8 cellular contexts compared by ENCODE assay signal in the genomic region with DNA sequence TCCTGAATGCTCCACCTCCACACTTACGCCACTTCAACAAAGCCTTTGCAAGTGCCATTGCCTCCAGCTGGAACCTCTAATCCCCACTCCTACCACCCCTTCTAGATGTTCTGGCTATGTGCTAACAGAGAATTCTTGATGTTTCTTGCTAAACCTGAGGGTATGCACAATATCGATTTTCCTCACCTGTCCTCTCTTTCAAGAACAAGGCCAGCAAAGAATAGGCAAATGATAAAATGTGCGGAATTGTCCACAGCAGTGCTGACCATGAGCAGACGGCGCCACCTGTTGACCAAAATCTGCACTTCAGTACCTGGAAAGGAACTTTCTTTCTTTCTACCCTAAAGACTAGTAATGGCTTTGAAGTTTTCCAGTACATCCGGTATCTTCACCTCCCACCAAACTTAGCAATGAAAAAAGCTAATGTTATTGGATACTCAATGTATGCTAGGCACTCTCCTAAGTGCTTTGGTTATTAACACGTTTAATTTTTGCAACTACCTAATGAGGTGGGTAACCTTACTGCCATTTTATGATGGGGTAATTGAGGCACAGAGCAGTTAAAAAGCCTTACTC. TPM values are rescaled to one million over a fixed set of nuclear protein-coding genes. Genes with fewer than 3 reads are reported as not detected.
DNase-seq lines count a peak whose midpoint lies in the region; ATAC-seq and TF ChIP-seq lines count a peak whose summit lies in the region.

No MANE protein-coding gene starts in this region.

- H3K4me1 Mint-ChIP-seq in natural killer cell = peaks cover 30 to 36% of the 10 kb centered on the region in 2 donors
- peaks cover 18 to 29% of the 10 kb centered on the region in 2 donors for H3K4me1 Mint-ChIP-seq in natural killer cell treated with Interleukin-12 subunit alpha and Interleukin-12 subunit beta and Interleukin-15 and Interleukin-18, amount 100 ng/mL, for 72 hours (ENCODE audit: low read depth in 2 of 2)
- peaks cover 20% of the 10 kb centered on the region for H3K4me1 Mint-ChIP-seq in mesothelial cell of epicardium

- H3K27ac Mint-ChIP-seq in natural killer cell (no peak overlapping the region), mesothelial cell of epicardium (no peak overlapping the region)
- peak overlapping the region in 1 of 2 donors; percentile 1 for H3K27ac Mint-ChIP-seq in natural killer cell treated with Interleukin-12 subunit alpha and Interleukin-12 subunit beta and Interleukin-15 and Interleukin-18, amount 100 ng/mL, for 72 hours

- H3K36me3 Mint-ChIP-seq in natural killer cell = no peaks in the 10 kb centered on the region
- peaks cover 12% of the 10 kb centered on the region for H3K36me3 Mint-ChIP-seq in natural killer cell treated with Interleukin-12 subunit alpha and Interleukin-12 subunit beta and Interleukin-15 and Interleukin-18, amount 100 ng/mL, for 72 hours
- no peaks in the 10 kb centered on the region for H3K36me3 Mint-ChIP-seq in mesothelial cell of epicardium

- DNase-seq in natural killer cell (peak; percentile 60), NCI-H460 (ENCODE audit: extremely low read depth, low read depth) (peak; percentile 47), mesothelial cell of epicardium (ENCODE audit: low spot score in 2 of 2, unreplicated experiment in 2 of 2) (peak in 1 of 2 experiments; percentile 84)
- no peak for DNase-seq in natural killer cell treated with Interleukin-12 subunit alpha and Interleukin-12 subunit beta and Interleukin-15 and Interleukin-18, amount 100 ng/mL, for 72 hours (ENCODE audit: low spot score)
- DNase-seq in activated CD4-positive, alpha-beta T cell treated with anti-CD3 and anti-CD28 coated beads, Interleukin-2, amount 50 U/mL, for 48 hours = peak; percentile 83 to 86
- peak; percentile 62 for DNase-seq in effector CD8-positive, alpha-beta T cell (lab: John Stamatoyannopoulos, UW)
- DNase-seq in stimulated activated CD8-positive, alpha-beta memory T cell treated with anti-CD3 and anti-CD28 coated beads, Interleukin-4, amount 100 ng/mL, for 48 hours = peak; percentile 91

- TF ChIP-seq CTCF in natural killer cell (IDR thresholded peaks at IDR 0.05) = peak; percentile 97
- TF ChIP-seq CTCF in mesothelial cell of epicardium (IDR thresholded peaks at IDR 0.05; ENCODE audit: unreplicated experiment) = peak; percentile 88

- H3K27me3 Mint-ChIP-seq in natural killer cell (ENCODE audit: low read depth in 2 of 2) = peaks cover 0 to 3% of the 10 kb centered on the region in 2 donors
- H3K27me3 Mint-ChIP-seq in natural killer cell treated with Interleukin-12 subunit alpha and Interleukin-12 subunit beta and Interleukin-15 and Interleukin-18, amount 100 ng/mL, for 72 hours = no peaks in the 10 kb centered on the region
- peaks cover 4% of the 10 kb centered on the region for H3K27me3 Mint-ChIP-seq in mesothelial cell of epicardium (ENCODE audit: low read depth)

- no peak for ATAC-seq in natural killer cell
- ATAC-seq in natural killer cell treated with Interleukin-12 subunit alpha and Interleukin-12 subunit beta and Interleukin-15 and Interleukin-18, amount 100 ng/mL, for 72 hours = no peak
- ATAC-seq in HG02623 (IDR thresholded peaks at IDR 0.05; ENCODE audit: unreplicated experiment) = no peak

- H3K9me3 Mint-ChIP-seq in natural killer cell = no peaks in the 10 kb centered on the region
- H3K9me3 Mint-ChIP-seq in natural killer cell treated with Interleukin-12 subunit alpha and Interleukin-12 subunit beta and Interleukin-15 and Interleukin-18, amount 100 ng/mL, for 72 hours = no peaks in the 10 kb centered on the region
- H3K9me3 Mint-ChIP-seq in mesothelial cell of epicardium = no peaks in the 10 kb centered on the region

- H3K4me3 Mint-ChIP-seq in natural killer cell (no peak overlapping the region), mesothelial cell of epicardium (no peak overlapping the region)
- H3K4me3 Mint-ChIP-seq in natural killer cell treated with Interleukin-12 subunit alpha and Interleukin-12 subunit beta and Interleukin-15 and Interleukin-18, amount 100 ng/mL, for 72 hours = no peak overlapping the region

- intact Hi-C loops in natural killer cell (cut with micrococcal nuclease) = loop anchor here (1.0 kb wide), 3 partner anchors 34 to 182 kb away; no protein-coding TSS in a partner anchor

RNA-seq across cellular contexts. Expression of a gene that starts 3.4 kb away (rescaled TPM):
- total RNA-seq in natural killer cell (10 to 100 TPM; 15.0 to 18.8 (median 17.1) TPM), mesothelial cell of epicardium (41.7 to 46.3 TPM (median 44.0 TPM) in 3 replicates)
- total RNA-seq in natural killer cell treated with Interleukin-12 subunit alpha and Interleukin-12 subunit beta and Interleukin-15 and Interleukin-18, amount 100 ng/mL, for 72 hours = 100 to 1,000 TPM in 1 of 2 donors, 10 to 100 TPM in 1; 77.6 to 131 TPM
- total RNA-seq in NCI-H460 (2014; rRNA removed; shearing (Covaris generic)) = 91.7 and 100 TPM in 2 replicates
- 59.7 and 116 TPM in 2 replicates for polyA plus RNA-seq in NCI-H460 (2014; cell fraction: nucleus; rRNA removed)

RNA-seq across cellular contexts. Expression of a gene that starts 10.3 kb away (rescaled TPM):
- total RNA-seq in natural killer cell = not detected
- not detected for total RNA-seq in natural killer cell treated with Interleukin-12 subunit alpha and Interleukin-12 subunit beta and Interleukin-15 and Interleukin-18, amount 100 ng/mL, for 72 hours
- not detected in 2 replicates for total RNA-seq in NCI-H460 (2014; rRNA removed; shearing (Covaris generic))
- not detected in 2 replicates for polyA plus RNA-seq in NCI-H460 (2014; cell fraction: nucleus; rRNA removed)
- not detected in 3 replicates for total RNA-seq in mesothelial cell of epicardium

RNA-seq across cellular contexts. Expression of a gene that starts 11.6 kb away (rescaled TPM):
- total RNA-seq in natural killer cell = 10 to 100 TPM; 11.3 to 20.6 (median 13.9) TPM
- 10 to 100 TPM in 1 of 2 donors, 1 to 10 TPM in 1; 4.2 to 16.5 TPM for total RNA-seq in natural killer cell treated with Interleukin-12 subunit alpha and Interleukin-12 subunit beta and Interleukin-15 and Interleukin-18, amount 100 ng/mL, for 72 hours
- total RNA-seq in NCI-H460 (2014; rRNA removed; shearing (Covaris generic)) = 5.1 and 7.6 TPM in 2 replicates
- polyA plus RNA-seq in NCI-H460 (2014; cell fraction: nucleus; rRNA removed) = 11.0 and 13.3 TPM in 2 replicates
- 2.1 to 3.3 TPM (median 2.8 TPM) in 3 replicates for total RNA-seq in mesothelial cell of epicardium

RNA-seq across cellular contexts. Expression of a gene that starts 40.3 kb away (rescaled TPM):
- total RNA-seq in natural killer cell (100 to 1,000 TPM in 2 of 3 donors, 10 to 100 TPM in 1; 89.1 to 108 (median 103) TPM), mesothelial cell of epicardium (35.5 to 41.4 TPM (median 39.2 TPM) in 3 replicates)
- total RNA-seq in natural killer cell treated with Interleukin-12 subunit alpha and Interleukin-12 subunit beta and Interleukin-15 and Interleukin-18, amount 100 ng/mL, for 72 hours = 100 to 1,000 TPM in 1 of 2 donors, 10 to 100 TPM in 1; 87.8 to 101 TPM
- total RNA-seq in NCI-H460 (2014; rRNA removed; shearing (Covaris generic)) = 20.1 and 20.8 TPM in 2 replicates
- polyA plus RNA-seq in NCI-H460 (2014; cell fraction: nucleus; rRNA removed) = 3.5 and 7.8 TPM in 2 replicates
